Comparison of ENCODE assay signal across 15 cellular contexts in genomic region chr6:111794716-111795452, GRCh38.
DNase-seq lines count a peak whose midpoint lies in the region; ATAC-seq and TF ChIP-seq lines count a peak whose summit lies in the region.
"Had no signal": no experiment of that assay in that cellular context is flagged by ENCODE, and none has a peak within 500 bp of the region (broad histone marks: within the 10 kb centered on the region; RNA-seq: fewer than 3 reads in every experiment).

No MANE protein-coding gene starts in this region.

- H3K4ac ChIP-seq in mesendoderm (ENCODE audit: low read depth, low read length): no peak overlapping the region

- peaks cover 41% of the 10 kb centered on the region for H3K36me3 Mint-ChIP-seq in activated T-helper 1 cell treated with anti-CD3 and anti-CD28 coated beads, Interleukin-12 subunit alpha, Interleukin-12 subunit beta, Interleukin-2, Interleukin-4 antibody, amounts not matched to agents 30 ng/mL and 10 ng/mL and 1 ng/mL, durations not matched to agents 14 hours and 24 hours and 36 hours (ENCODE audit: low read depth)
- H3K36me3 Mint-ChIP-seq in nephron progenitor cell (ENCODE audit: low read depth): no peaks in the 10 kb centered on the region

- H2BK5ac ChIP-seq in mesendoderm (ENCODE audit: low read length): no peak overlapping the region

- no peak overlapping the region for H2BK15ac ChIP-seq in mesendoderm (replicated peaks; ENCODE audit: low read depth)

- peaks cover 87% of the 10 kb centered on the region for H3K4me1 Mint-ChIP-seq in activated T-helper 1 cell treated with anti-CD3 and anti-CD28 coated beads, Interleukin-12 subunit alpha, Interleukin-12 subunit beta, Interleukin-2, Interleukin-4 antibody, amounts not matched to agents 30 ng/mL and 10 ng/mL and 1 ng/mL, durations not matched to agents 14 hours and 24 hours and 36 hours (ENCODE audit: low read depth)
- peaks cover 33% of the 10 kb centered on the region for H3K4me1 Mint-ChIP-seq in nephron progenitor cell

- DNase-seq in DMS53 (lab: John Stamatoyannopoulos, UW): peak; percentile 8
- no peak for DNase-seq in DMS53 treated with DMSO at 0.1 percent for 48 hours (lab: John Stamatoyannopoulos, UW; ENCODE audit: unreplicated experiment)
- no peak for DNase-seq in activated T-helper 1 cell treated with anti-CD3 and anti-CD28 coated beads, Interleukin-12 subunit alpha, Interleukin-12 subunit beta, Interleukin-2, Interleukin-4 antibody, amounts not matched to agents 30 ng/mL and 10 ng/mL and 1 ng/mL, durations not matched to agents 14 hours and 24 hours and 36 hours (ENCODE audit: low spot score)
- DNase-seq in nephron progenitor cell: no peak
- no peak for DNase-seq in mesendoderm
- no peak for DNase-seq in left lobe of liver (ENCODE audit: low spot score)
- DNase-seq: 8988T, Calu3, kidney glomerular epithelial cell, NCI-H187, transverse colon had no signal

- peak overlapping the region; percentile 19 for H3K4me3 Mint-ChIP-seq in activated T-helper 1 cell treated with anti-CD3 and anti-CD28 coated beads, Interleukin-12 subunit alpha, Interleukin-12 subunit beta, Interleukin-2, Interleukin-4 antibody, amounts not matched to agents 30 ng/mL and 10 ng/mL and 1 ng/mL, durations not matched to agents 14 hours and 24 hours and 36 hours
- H3K4me3 Mint-ChIP-seq in nephron progenitor cell: no peak overlapping the region

- no peak overlapping the region for H3K18ac ChIP-seq in mesendoderm (ENCODE audit: low read length)

- H3K27ac Mint-ChIP-seq in activated T-helper 1 cell treated with anti-CD3 and anti-CD28 coated beads, Interleukin-12 subunit alpha, Interleukin-12 subunit beta, Interleukin-2, Interleukin-4 antibody, amounts not matched to agents 30 ng/mL and 10 ng/mL and 1 ng/mL, durations not matched to agents 14 hours and 24 hours and 36 hours: peak overlapping the region; percentile 75
- peak overlapping the region; percentile 29 for H3K27ac Mint-ChIP-seq in nephron progenitor cell

- H3K4me3 ChIP-seq in KMS-11 (IDR thresholded peaks at IDR 0.05; ENCODE audit: insufficient read depth, low read depth, low read length): no peak overlapping the region
- H3K4me3 ChIP-seq in mesendoderm (ENCODE audit: low read length): no peak overlapping the region
- H3K4me3 ChIP-seq: gastroesophageal sphincter, smooth muscle cell, transverse colon had no signal

- no peak overlapping the region for H4K5ac ChIP-seq in mesendoderm (ENCODE audit: low read length)

- H3K27me3 ChIP-seq in KMS-11 (ENCODE audit: insufficient read depth, low read depth) (no peaks in the 10 kb centered on the region), mesendoderm (ENCODE audit: insufficient read depth, low read length, poor library complexity) (no peaks in the 10 kb centered on the region)
- H3K27me3 ChIP-seq: gastroesophageal sphincter, transverse colon had no signal

- H3K4me1 ChIP-seq in KMS-11 (ENCODE audit: low read depth, poor library complexity, severe bottlenecking): peaks cover 53% of the 10 kb centered on the region
- H3K4me1 ChIP-seq in mesendoderm (ENCODE audit: control insufficient read depth, low read depth, low read length): no peaks in the 10 kb centered on the region

- peaks cover 8% of the 10 kb centered on the region; the same call in 1 of the 2 replicates for H3K79me2 ChIP-seq in KMS-11 (ENCODE audit: insufficient read depth, low read depth)
- H3K79me2 ChIP-seq in mesendoderm (ENCODE audit: control insufficient read depth, insufficient read depth, low read length): no peaks in the 10 kb centered on the region

- peaks cover 4% of the 10 kb centered on the region for H3K79me1 ChIP-seq in mesendoderm (ENCODE audit: low read length)

- intact Hi-C loops in activated T-helper 1 cell treated with anti-CD3 and anti-CD28 coated beads, Interleukin-12 subunit alpha, Interleukin-12 subunit beta, Interleukin-2, Interleukin-4 antibody, amounts not matched to agents 30 ng/mL and 10 ng/mL and 1 ng/mL, durations not matched to agents 14 hours and 24 hours and 36 hours (cut with micrococcal nuclease): loop anchor here (1.0 to 2.0 kb wide), 4 partner anchors 8 to 80 kb away; no protein-coding TSS in a partner anchor

- H4K20me1 ChIP-seq in KMS-11 (ENCODE audit: insufficient read depth): no peaks in the 10 kb centered on the region

- WGBS in mesendoderm (ENCODE audit: extremely low coverage, insufficient coverage, low lambda C conversion rate): no CpG with 5 or more reads among the region's 6 CpGs

- no peak for TF ChIP-seq CTCF in KMS-11 (conservative IDR thresholded peaks at IDR 0.05; ENCODE audit: low read depth, low read length)
- no peak for TF ChIP-seq CTCF in nephron progenitor cell (IDR thresholded peaks at IDR 0.05)

- no peak overlapping the region for H2BK120ac ChIP-seq in mesendoderm (ENCODE audit: low read depth, low read length)

- H3K27me3 Mint-ChIP-seq in activated T-helper 1 cell treated with anti-CD3 and anti-CD28 coated beads, Interleukin-12 subunit alpha, Interleukin-12 subunit beta, Interleukin-2, Interleukin-4 antibody, amounts not matched to agents 30 ng/mL and 10 ng/mL and 1 ng/mL, durations not matched to agents 14 hours and 24 hours and 36 hours (ENCODE audit: insufficient read depth): no peaks in the 10 kb centered on the region
- no peaks in the 10 kb centered on the region for H3K27me3 Mint-ChIP-seq in nephron progenitor cell (ENCODE audit: low read depth, poor library complexity)

- no peak overlapping the region for H3K56ac ChIP-seq in mesendoderm (ENCODE audit: low read length)

- H3K9me3 Mint-ChIP-seq in activated T-helper 1 cell treated with anti-CD3 and anti-CD28 coated beads, Interleukin-12 subunit alpha, Interleukin-12 subunit beta, Interleukin-2, Interleukin-4 antibody, amounts not matched to agents 30 ng/mL and 10 ng/mL and 1 ng/mL, durations not matched to agents 14 hours and 24 hours and 36 hours: no peaks in the 10 kb centered on the region
- no peaks in the 10 kb centered on the region for H3K9me3 Mint-ChIP-seq in nephron progenitor cell

- H3K9ac ChIP-seq in KMS-11 (peak overlapping the region; percentile 53; the same call in 1 of the 2 replicates), mesendoderm (ENCODE audit: low read length) (no peak overlapping the region)

- no peak overlapping the region for H4K8ac ChIP-seq in mesendoderm (ENCODE audit: low read depth, low read length)

- no peak for ATAC-seq in left lobe of liver
- no peak for ATAC-seq in HG02588 (IDR thresholded peaks at IDR 0.05; ENCODE audit: unreplicated experiment)
- ATAC-seq: gastroesophageal sphincter had no signal

- peak overlapping the region; percentile 89 for H3K27ac ChIP-seq in KMS-11
- H3K27ac ChIP-seq in mesendoderm (ENCODE audit: low read depth, low read length): no peak overlapping the region
- H3K27ac ChIP-seq: gastroesophageal sphincter had no signal

- H2AFZ ChIP-seq in KMS-11 (ENCODE audit: low read depth): peak overlapping the region; percentile 46

- H3K23ac ChIP-seq in mesendoderm (ENCODE audit: low read length): no peak overlapping the region

- no peak overlapping the region for H2AK5ac ChIP-seq in mesendoderm (ENCODE audit: low read length)

- H3K4me2 ChIP-seq in KMS-11: peak overlapping the region; percentile 97
- no peak overlapping the region for H3K4me2 ChIP-seq in mesendoderm (ENCODE audit: low read length)
- H3K4me2 ChIP-seq: smooth muscle cell had no signal

- H3K36me3 ChIP-seq in KMS-11 (ENCODE audit: insufficient read depth) (no peaks in the 10 kb centered on the region), mesendoderm (ENCODE audit: control insufficient read depth, insufficient read depth, low read length) (no peaks in the 10 kb centered on the region)
- H3K36me3 ChIP-seq: gastroesophageal sphincter, transverse colon had no signal
